In genomic region chr1:188672153-188672552, GRCh38 we compare ENCODE assay signal across 8 cellular contexts.
"Had no signal": no experiment of that assay in that cellular context is flagged by ENCODE, and none has a peak within 500 bp of the region (broad histone marks: within the 10 kb centered on the region; RNA-seq: fewer than 3 reads in every experiment).

No MANE protein-coding gene starts in this region.

- DNase-seq: GM23248, GOT3, H7, HCEC 1CT, HFFc6 had no signal

- FAIRE-seq: H54 had no signal

- H3K4me3 Mint-ChIP-seq: GM23338, HFFc6 had no signal

- H3K9ac ChIP-seq: GM23248 had no signal

- H3K4me3 ChIP-seq: GM23248, GM23338, HAP-1 had no signal

- H3K36me3 ChIP-seq: HAP-1 had no signal

- H3K4me2 ChIP-seq: GM23338 had no signal

- H3K27ac ChIP-seq: GM23248 had no signal

- H3K27ac Mint-ChIP-seq: GM23338, HFFc6 had no signal

- H2AFZ ChIP-seq: GM23248, GM23338 had no signal
